1 cellular context compared by ENCODE assay signal in the genomic region with DNA sequence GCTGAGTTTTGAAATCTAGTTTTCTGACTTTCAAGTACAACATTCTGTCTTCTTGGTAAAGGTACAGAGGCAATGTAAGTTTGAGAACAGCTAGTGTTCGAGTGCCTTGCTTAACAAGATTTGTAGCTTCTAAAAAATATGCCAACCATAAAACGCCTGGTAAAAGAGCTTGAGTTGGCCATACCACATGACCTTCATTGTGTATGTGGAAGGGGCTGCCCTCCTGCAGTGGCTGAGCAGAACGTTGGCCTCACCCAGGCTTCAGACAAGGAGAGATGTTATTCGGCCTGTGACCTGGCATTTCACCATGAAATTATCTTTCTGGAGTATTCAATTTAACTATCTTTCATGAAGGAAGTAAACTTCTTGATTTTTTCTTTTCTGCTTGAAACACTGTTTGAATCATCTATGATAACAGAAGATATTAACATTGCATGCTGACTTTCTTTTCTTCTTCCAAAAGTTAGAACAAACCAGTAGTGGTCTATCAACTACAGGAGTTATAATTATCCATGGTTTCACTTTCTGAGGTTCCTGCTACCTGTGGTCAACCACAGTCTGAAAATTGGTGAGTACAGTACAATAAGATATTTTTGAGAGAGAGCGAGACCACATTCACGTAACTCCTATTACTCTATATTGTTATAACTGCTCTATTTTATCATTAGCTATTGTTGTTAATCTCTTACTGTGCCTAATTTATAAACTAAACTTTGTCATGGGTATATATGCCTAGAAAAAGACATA.
TF ChIP-seq lines count a peak whose summit lies in the region.

No MANE protein-coding gene starts in this region.

TF ChIP-seq in H1, 55 proteins besides CTCF, POLR2A, EP300 and RAD21:
- TF ChIP-seq CHD1 (IDR thresholded peaks at IDR 0.05; ENCODE audit: low read depth, low read length) (no peak), RXRA (IDR thresholded peaks at IDR 0.05; ENCODE audit: insufficient read depth, low read depth, low read length) (no peak), TAF7 (optimal IDR thresholded peaks at IDR 0.05; ENCODE audit: borderline replicate concordance, low read depth, low read length) (no peak)
TF ChIP-seq in H1: peak in this region for 0.
